8 cellular contexts compared by ENCODE assay signal in genomic region chr13:32314271-32314967, GRCh38. TPM values are rescaled to one million over a fixed set of nuclear protein-coding genes. Genes with fewer than 3 reads are reported as not detected.
DNase-seq lines count a peak whose midpoint lies in the region; ATAC-seq, FAIRE-seq and TF ChIP-seq lines count a peak whose summit lies in the region.

No MANE protein-coding gene starts in this region.

- H3K36me3 ChIP-seq in GM06990 (ENCODE audit: control insufficient read depth, insufficient read depth, low read length), result no peaks in the 10 kb centered on the region; the same call in 1 of the 2 replicates
- H3K36me3 ChIP-seq in cardiac muscle cell, result no peaks in the 10 kb centered on the region

- H3K27me3 ChIP-seq in GM06990 (replicated peaks; ENCODE audit: control insufficient read depth, insufficient read depth, low read length), result no peaks in the 10 kb centered on the region
- H3K27me3 ChIP-seq in cardiac muscle cell, result no peaks in the 10 kb centered on the region

- H3K9me3 ChIP-seq in T-helper 17 cell (ENCODE audit: control insufficient read depth, low read length, poor library complexity, severe bottlenecking) (no peaks in the 10 kb centered on the region), cardiac muscle cell (ENCODE audit: low read depth) (no peaks in the 10 kb centered on the region)

- peak overlapping the region; percentile 98 for H3K27ac Mint-ChIP-seq in T-helper 17 cell

- H3K36me3 Mint-ChIP-seq in T-helper 17 cell (ENCODE audit: low read depth), result no peaks in the 10 kb centered on the region

- no peaks in the 10 kb centered on the region for H3K4me1 ChIP-seq in cardiac muscle cell (ENCODE audit: low read depth)

- no peaks in the 10 kb centered on the region for H3K27me3 Mint-ChIP-seq in T-helper 17 cell

- ATAC-seq in T-helper 17 cell (no peak), sciatic nerve (no peak)

- DNase-seq in GM06990 (ENCODE audit: extremely low read depth, insufficient read length) (no peak), T-helper 17 cell (no peak), cardiac muscle cell (ENCODE audit: low read depth in 1 of 2, low spot score in 1 of 2) (no peak), sciatic nerve (ENCODE audit: low spot score) (peak; percentile 71), GDM1 (lab: John Stamatoyannopoulos, UW) (no peak), cerebellum (ENCODE audit: low spot score) (no peak), urothelium cell line (ENCODE audit: low spot score) (no peak), hepatic stellate cell (ENCODE audit: low spot score) (no peak)

- H3K4me1 Mint-ChIP-seq in T-helper 17 cell, result peaks cover 12% of the 10 kb centered on the region

- peak overlapping the region; percentile 85 for H3K27ac ChIP-seq in cardiac muscle cell

- peak overlapping the region; percentile 75 for H3K4me3 ChIP-seq in GM06990 (replicated peaks; ENCODE audit: low read depth, low read length)
- no peak overlapping the region for H3K4me3 ChIP-seq in cardiac muscle cell

- intact Hi-C loops in sciatic nerve (cut with DNase I), result no loop called here

- peak overlapping the region; percentile 95 for H3K4me3 Mint-ChIP-seq in T-helper 17 cell

- FAIRE-seq in urothelium cell line (lab: Jason Lieb, UNC), result no peak

- TF ChIP-seq CTCF in GM06990 (IDR thresholded peaks at IDR 0.05; ENCODE audit: insufficient read depth, low read length, poor library complexity, severe bottlenecking) (no peak), cardiac muscle cell (IDR thresholded peaks at IDR 0.05; ENCODE audit: low read depth, low read length) (no peak)

RNA-seq across cellular contexts. Expression of gene ZAR1L, which starts 0.7 kb away (rescaled TPM):
- not detected for total RNA-seq in T-helper 17 cell
- total RNA-seq in cardiac muscle cell, result not detected in 2 replicates
- polyA plus RNA-seq in cardiac muscle cell, result not detected in 2 replicates
- not detected for total RNA-seq in sciatic nerve
- total RNA-seq in cerebellum, result not detected

RNA-seq across cellular contexts. Expression of gene BRCA2, which starts 0.9 kb away (rescaled TPM):
- 1 to 10 TPM; 2.9 to 4.8 TPM for total RNA-seq in T-helper 17 cell
- 1.8 and 5.2 TPM in 2 replicates for total RNA-seq in cardiac muscle cell
- polyA plus RNA-seq in cardiac muscle cell, result 3.3 and 3.6 TPM in 2 replicates
- total RNA-seq in sciatic nerve, result 3.6 TPM
- total RNA-seq in cerebellum, result 5.9 TPM
